ENCODE assay signal across 1 cellular context in genomic region chrX:48761674-48762471, GRCh38.
TF ChIP-seq lines count a peak whose summit lies in the region.

TSS of gene GLOD5 (plus strand) at chrX:48761747. CDS start at chrX:48761791, 44 bp downstream.

TF ChIP-seq in HepG2, 621 proteins besides CTCF, POLR2A, EP300 and RAD21 (continued from another document and continues in another):
- TF ChIP-seq HIC2 (CRISPR knock-in tag; IDR thresholded peaks at IDR 0.05; ENCODE audit: low read depth) (0 out of 2 replicates have a peak, but pooled peaks have one; percentile 31), MAX (IDR thresholded peaks at IDR 0.05) (0 out of 2 replicates have a peak, but pooled peaks have one; percentile 23), POGK (CRISPR knock-in tag; conservative IDR thresholded peaks at IDR 0.05) (no peak), SALL1 (CRISPR knock-in tag; IDR thresholded peaks at IDR 0.05) (0 out of 2 replicates have a peak, but pooled peaks have one; percentile 9), ZBTB7A (CRISPR knock-in tag; IDR thresholded peaks at IDR 0.05) (no peak), DBP (CRISPR knock-in tag; IDR thresholded peaks at IDR 0.05; ENCODE audit: not compliant biosample characterization) (no peak), MIER2 (CRISPR knock-in tag; IDR thresholded peaks at IDR 0.05) (no peak), HNF1A (IDR thresholded peaks at IDR 0.05; ENCODE audit: low read depth) (no peak), HNF1A (CRISPR knock-in tag; IDR thresholded peaks at IDR 0.05; ENCODE audit: borderline replicate concordance) (no peak), BCL6 (CRISPR knock-in tag; IDR thresholded peaks at IDR 0.05) (no peak), ZNF33A (CRISPR knock-in tag; IDR thresholded peaks at IDR 0.05; ENCODE audit: borderline replicate concordance) (no peak), ATF2 (CRISPR knock-in tag; IDR thresholded peaks at IDR 0.05) (no peak), EHMT2 (IDR thresholded peaks at IDR 0.05; ENCODE audit: borderline replicate concordance, low read depth, low read length) (no peak), FOXO4 (CRISPR knock-in tag; conservative IDR thresholded peaks at IDR 0.05) (no peak), ARID3A (IDR thresholded peaks at IDR 0.05; ENCODE audit: low read depth, low read length) (no peak), CEBPG (CRISPR knock-in tag; IDR thresholded peaks at IDR 0.05) (no peak), ZNF501 (CRISPR knock-in tag; IDR thresholded peaks at IDR 0.05) (peak; percentile 64), AFF4 (CRISPR knock-in tag; IDR thresholded peaks at IDR 0.05) (no peak), SMAD9 (CRISPR knock-in tag; IDR thresholded peaks at IDR 0.05) (no peak), SMC3 (IDR thresholded peaks at IDR 0.05; ENCODE audit: low read length) (peak; percentile 50; the same call in 1 of the 2 replicates), KDM1A (CRISPR knock-in tag; IDR thresholded peaks at IDR 0.05) (no peak), ZBTB34 (CRISPR knock-in tag; IDR thresholded peaks at IDR 0.05) (no peak), ZNF251 (CRISPR knock-in tag; IDR thresholded peaks at IDR 0.05) (no peak), ZNF558 (CRISPR knock-in tag; IDR thresholded peaks at IDR 0.05; ENCODE audit: borderline replicate concordance) (no peak), POLR2AphosphoS2 (IDR thresholded peaks at IDR 0.05; ENCODE audit: low read depth, low read length) (no peak), WIZ (CRISPR knock-in tag; IDR thresholded peaks at IDR 0.05) (no peak), ZNF644 (CRISPR knock-in tag; IDR thresholded peaks at IDR 0.05; ENCODE audit: low read depth) (no peak), SOX13 (IDR thresholded peaks at IDR 0.05) (no peak), SOX13 (CRISPR knock-in tag; conservative IDR thresholded peaks at IDR 0.05 in 1 of 2, IDR thresholded peaks at IDR 0.05 in 1 of 2) (no peak), CHCHD3 (CRISPR knock-in tag; IDR thresholded peaks at IDR 0.05) (no peak), CREB1 (IDR thresholded peaks at IDR 0.05) (no peak), CREB1 (CRISPR knock-in tag; IDR thresholded peaks at IDR 0.05) (no peak), NR3C1 (CRISPR knock-in tag; IDR thresholded peaks at IDR 0.05) (no peak), CBX1 (IDR thresholded peaks at IDR 0.05; ENCODE audit: low read depth) (no peak), STAG1 (CRISPR knock-in tag; IDR thresholded peaks at IDR 0.05) (peak; percentile 82)
